28 cellular contexts compared by ENCODE assay signal in genomic region chr18:61887838-61888237, GRCh38. TPM values are rescaled to one million over a fixed set of nuclear protein-coding genes. Genes with fewer than 3 reads are reported as not detected.
"Had no signal": no experiment of that assay in that cellular context is flagged by ENCODE, and none has a peak within 500 bp of the region (broad histone marks: within the 10 kb centered on the region; RNA-seq: fewer than 3 reads in every experiment).

No MANE protein-coding gene starts in this region.

- H3K27ac Mint-ChIP-seq: effector memory CD8-positive, alpha-beta T cell; memory B cell; mesothelial cell of epicardium; naive thymus-derived CD4-positive, alpha-beta T cell; nephron; neural progenitor cell; stimulated activated naive CD8-positive, alpha-beta T cell treated with anti-CD3 and anti-CD28 coated beads, Interleukin-15, amount 100 ng/mL, for 72 hours had no signal

- H3K27ac ChIP-seq: left lung, lower lobe of right lung, neural progenitor cell, prostate gland, suprapubic skin had no signal

- H3K4me2 ChIP-seq: neural progenitor cell, smooth muscle cell had no signal

- H3K9me3 ChIP-seq: gastrocnemius medialis, left lung, lower lobe of right lung, mucosa of descending colon, prostate gland, right atrium auricular region, suprapubic skin had no signal

- H3K9ac ChIP-seq: neural progenitor cell had no signal

- H3K36me3 Mint-ChIP-seq: memory B cell; naive thymus-derived CD4-positive, alpha-beta T cell had no signal

- H3K4me3 ChIP-seq: gastrocnemius medialis, left lung, lower lobe of right lung, mucosa of descending colon, neural progenitor cell, prostate gland, right atrium auricular region, smooth muscle cell, suprapubic skin had no signal

- H3K36me3 ChIP-seq: gastrocnemius medialis, left lung, lower lobe of right lung, neural progenitor cell, prostate gland, right atrium auricular region had no signal

- H3K27me3 ChIP-seq: right atrium auricular region, suprapubic skin had no signal

- H2AFZ ChIP-seq: neural progenitor cell had no signal

- H3K4me3 Mint-ChIP-seq: effector memory CD8-positive, alpha-beta T cell; memory B cell; mesothelial cell of epicardium; naive thymus-derived CD4-positive, alpha-beta T cell; nephron; neural progenitor cell; stimulated activated naive CD8-positive, alpha-beta T cell treated with anti-CD3 and anti-CD28 coated beads, Interleukin-15, amount 100 ng/mL, for 72 hours had no signal

- DNase-seq: cortex of kidney; effector memory CD8-positive, alpha-beta T cell; foreskin fibroblast; gastrocnemius medialis; head of caudate nucleus; kidney; left cardiac atrium; left lung; lower lobe of right lung; mucosa of descending colon; naive thymus-derived CD4-positive, alpha-beta T cell; stimulated activated CD4-positive, alpha-beta T cell treated with anti-CD3 and anti-CD28 coated beads, Interleukin-12 subunit alpha, Interleukin-12 subunit beta, amount 100 ng/mL, for 4 hours; stimulated activated CD4-positive, alpha-beta T cell treated with anti-CD3 and anti-CD28 coated beads, Interleukin-1b, Interleukin-23, amount 100 ng/mL, for 48 hours; stimulated activated CD4-positive, alpha-beta T cell treated with anti-CD3 and anti-CD28 coated beads, Interleukin-4, amount 100 ng/mL, for 1 hour; stimulated activated CD8-positive, alpha-beta memory T cell treated with anti-CD3 and anti-CD28 coated beads, Interleukin-4, amount 100 ng/mL, for 48 hours; stimulated activated naive CD4-positive, alpha-beta T cell; stimulated activated naive CD8-positive, alpha-beta T cell treated with anti-CD3 and anti-CD28 coated beads, Interleukin-15, amount 100 ng/mL, for 72 hours; trophoblast cell had no signal

- H3K9me3 Mint-ChIP-seq: effector memory CD8-positive, alpha-beta T cell; memory B cell; mesothelial cell of epicardium; nephron; stimulated activated naive CD8-positive, alpha-beta T cell treated with anti-CD3 and anti-CD28 coated beads, Interleukin-15, amount 100 ng/mL, for 72 hours had no signal

- ATAC-seq: effector memory CD8-positive, alpha-beta T cell; esophagus mucosa; gastrocnemius medialis; left cardiac atrium; left lung; lower lobe of right lung; mucosa of descending colon; naive thymus-derived CD4-positive, alpha-beta T cell; sciatic nerve; stimulated activated naive CD8-positive, alpha-beta T cell treated with anti-CD3 and anti-CD28 coated beads, Interleukin-15, amount 100 ng/mL, for 72 hours had no signal

RNA-seq across cellular contexts. Expression of gene RNF152, which starts 5.0 kb away (rescaled TPM):
- polyA plus RNA-seq: naive thymus-derived CD4-positive, alpha-beta T cell had no signal
